8 cellular contexts compared by ENCODE assay signal in the genomic region with DNA sequence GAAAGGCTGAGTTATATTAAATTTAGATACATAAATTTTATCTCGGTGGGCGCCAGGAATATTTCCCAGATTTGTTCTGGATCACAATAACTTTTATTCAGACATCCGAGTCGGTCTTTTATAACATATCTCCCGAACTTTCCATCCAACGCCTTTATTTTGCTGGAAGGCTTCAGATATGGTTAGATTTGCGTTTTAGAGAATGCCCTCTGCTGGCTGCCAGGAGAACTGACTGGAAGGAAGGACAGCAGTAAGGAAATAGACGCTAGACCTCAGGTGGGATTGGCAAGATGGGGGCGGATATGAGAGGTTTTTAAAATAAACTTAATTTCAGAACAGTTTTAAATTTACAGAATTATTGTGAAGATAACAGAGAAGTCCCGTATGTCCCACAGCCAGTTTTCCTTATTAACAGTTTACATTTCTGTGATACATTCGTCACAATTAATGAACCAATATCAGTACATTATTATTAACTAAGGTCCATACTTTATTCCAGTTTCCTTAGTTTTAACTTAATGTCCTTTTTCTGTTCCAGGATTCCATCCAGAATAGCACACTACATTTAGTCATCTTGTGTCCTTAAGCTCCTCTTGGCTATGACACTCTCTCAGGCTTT. TPM values are rescaled to one million over a fixed set of nuclear protein-coding genes. Genes with fewer than 3 reads are reported as not detected.
DNase-seq lines count a peak whose midpoint lies in the region; ATAC-seq and TF ChIP-seq lines count a peak whose summit lies in the region.

No MANE protein-coding gene starts in this region.

- no peaks in the 10 kb centered on the region for H3K27me3 ChIP-seq in BE2C
- H3K27me3 ChIP-seq in osteoblast (ENCODE audit: insufficient read depth, low read length): no peaks in the 10 kb centered on the region

- H3K36me3 ChIP-seq in BE2C: peaks cover 7% of the 10 kb centered on the region
- peaks cover 27% of the 10 kb centered on the region for H3K36me3 ChIP-seq in osteoblast (ENCODE audit: insufficient read depth, low read length)

- peak overlapping the region; percentile 18 for H2AFZ ChIP-seq in osteoblast (ENCODE audit: low read length)

- H3K9me3 ChIP-seq in BE2C: no peaks in the 10 kb centered on the region
- no peaks in the 10 kb centered on the region for H3K9me3 ChIP-seq in osteoblast (ENCODE audit: low read depth, low read length)

- H4K20me1 ChIP-seq in osteoblast (ENCODE audit: insufficient read depth, low read length): peaks cover 8% of the 10 kb centered on the region

- no peaks in the 10 kb centered on the region for H3K27me3 Mint-ChIP-seq in activated naive CD4-positive, alpha-beta T cell treated with anti-CD3 and anti-CD28 coated beads for 36 hours (ENCODE audit: low read depth)

- CTCF ChIA-PET in activated naive CD4-positive, alpha-beta T cell treated with anti-CD3 and anti-CD28 coated beads for 36 hours (lab: Charles Lee): interaction anchor here (0.6 to 4.1 kb wide), 2 partner anchors 18 to 99 kb away, joined by 3 to 30 read pairs; no protein-coding TSS in a partner anchor

- intact Hi-C loops in activated naive CD4-positive, alpha-beta T cell treated with anti-CD3 and anti-CD28 coated beads for 36 hours (cut with micrococcal nuclease): loop anchor here (1.0 to 10.0 kb wide), 3 partner anchors 18 to 1195 kb away; partner anchors contain the start of gene MAGED1

- TF ChIP-seq CTCF in BE2C (IDR thresholded peaks at IDR 0.05; ENCODE audit: low read depth, low read length) (peak; percentile 81), GM20000 (IDR thresholded peaks at IDR 0.05; ENCODE audit: extremely low read depth, missing control alignments) (peak; percentile 50), foreskin fibroblast (IDR thresholded peaks at IDR 0.05; ENCODE audit: low read depth, low read length) (peak; percentile 67), osteoblast (IDR thresholded peaks at IDR 0.05; ENCODE audit: extremely low read depth, low read depth, low read length) (peak; percentile 90)

- peak overlapping the region; percentile 92 for H3K4me2 ChIP-seq in osteoblast (ENCODE audit: insufficient read depth, low read length)

- ATAC-seq in esophagus mucosa (no peak), HG03196 (IDR thresholded peaks at IDR 0.05; ENCODE audit: unreplicated experiment) (no peak)

- peak; percentile 40 for DNase-seq in BE2C
- DNase-seq in GM20000 (ENCODE audit: low spot score): peak; percentile 34
- DNase-seq in NCI-H226: peak; percentile 40
- peak; percentile 50 for DNase-seq in activated naive CD4-positive, alpha-beta T cell treated with anti-CD3 and anti-CD28 coated beads for 36 hours
- peak; percentile 46 to 75 for DNase-seq in foreskin fibroblast
- DNase-seq in osteoblast (ENCODE audit: insufficient read length, low spot score, missing footprints): peak; percentile 92

- peaks cover 22% of the 10 kb centered on the region for H3K36me3 Mint-ChIP-seq in activated naive CD4-positive, alpha-beta T cell treated with anti-CD3 and anti-CD28 coated beads for 36 hours (ENCODE audit: low read depth)

- peak overlapping the region; percentile 79 for H3K4me3 Mint-ChIP-seq in activated naive CD4-positive, alpha-beta T cell treated with anti-CD3 and anti-CD28 coated beads for 36 hours

- H3K9me3 Mint-ChIP-seq in activated naive CD4-positive, alpha-beta T cell treated with anti-CD3 and anti-CD28 coated beads for 36 hours: no peaks in the 10 kb centered on the region

- H3K4me3 ChIP-seq in BE2C (ENCODE audit: low read depth, low read length) (peak overlapping the region; percentile 77), foreskin fibroblast (ENCODE audit: low read depth in 1 of 2, low read length in 2 of 2) (peak overlapping the region; percentile 37 to 53), osteoblast (ENCODE audit: insufficient read depth, low read length) (peak overlapping the region; percentile 67)

- H3K4me1 Mint-ChIP-seq in activated naive CD4-positive, alpha-beta T cell treated with anti-CD3 and anti-CD28 coated beads for 36 hours (ENCODE audit: low read depth): peaks cover 48% of the 10 kb centered on the region

- H3K79me2 ChIP-seq in osteoblast (ENCODE audit: insufficient read depth, low read length): peaks cover 12% of the 10 kb centered on the region

- H3K27ac Mint-ChIP-seq in activated naive CD4-positive, alpha-beta T cell treated with anti-CD3 and anti-CD28 coated beads for 36 hours: peak overlapping the region; percentile 93

- H3K27ac ChIP-seq in osteoblast (ENCODE audit: low read depth, low read length): peak overlapping the region; percentile 96

- no peaks in the 10 kb centered on the region for H3K4me1 ChIP-seq in BE2C
- peaks cover 10% of the 10 kb centered on the region for H3K4me1 ChIP-seq in osteoblast (ENCODE audit: insufficient read depth, low read length)

RNA-seq across cellular contexts. Expression of gene KANTR, which starts 4.6 kb away (rescaled TPM):
- 7.1 TPM for polyA plus RNA-seq in BE2C (2012; ENCODE audit: insufficient read depth, insufficient read length, low read depth)
- 1 to 10 TPM; 7.5 to 9.2 TPM for total RNA-seq in activated naive CD4-positive, alpha-beta T cell treated with anti-CD3 and anti-CD28 coated beads for 36 hours
- total RNA-seq in osteoblast (12.3 and 13.3 TPM in 2 replicates), esophagus mucosa (6.6 TPM)

RNA-seq across cellular contexts. Expression of gene TSPYL2, which starts 7.2 kb away (rescaled TPM):
- polyA plus RNA-seq in BE2C (2012; ENCODE audit: insufficient read depth, insufficient read length, low read depth): 32.9 TPM
- 10 to 100 TPM; 72.2 to 74.4 TPM for total RNA-seq in activated naive CD4-positive, alpha-beta T cell treated with anti-CD3 and anti-CD28 coated beads for 36 hours
- total RNA-seq in osteoblast: 13.6 and 15.9 TPM in 2 replicates
- total RNA-seq in esophagus mucosa: 2.5 TPM

RNA-seq across cellular contexts. Expression of gene GPR173, which starts 40.7 kb away (rescaled TPM):
- 38.1 TPM for polyA plus RNA-seq in BE2C (2012; ENCODE audit: insufficient read depth, insufficient read length, low read depth)
- total RNA-seq in activated naive CD4-positive, alpha-beta T cell treated with anti-CD3 and anti-CD28 coated beads for 36 hours: under 1 TPM in 1 of 2 experiments, not detected in 1; 0.05 TPM
- 1.8 and 2.2 TPM in 2 replicates for total RNA-seq in osteoblast
- total RNA-seq in esophagus mucosa: 0.08 TPM

Comparison
In these comparisons a context has a peak if more than half of its experiments do, and no peak if none do; other contexts are left out.
1. DNase-seq: peak in every context shown above with its lines; median percentile 92 in osteoblast; 60 in foreskin fibroblast; 50 in activated naive CD4-positive, alpha-beta T cell treated with anti-CD3 and anti-CD28 coated beads for 36 hours; 40 in BE2C; 40 in NCI-H226; 34 in GM20000.